18 cellular contexts compared by ENCODE assay signal in the genomic region with DNA sequence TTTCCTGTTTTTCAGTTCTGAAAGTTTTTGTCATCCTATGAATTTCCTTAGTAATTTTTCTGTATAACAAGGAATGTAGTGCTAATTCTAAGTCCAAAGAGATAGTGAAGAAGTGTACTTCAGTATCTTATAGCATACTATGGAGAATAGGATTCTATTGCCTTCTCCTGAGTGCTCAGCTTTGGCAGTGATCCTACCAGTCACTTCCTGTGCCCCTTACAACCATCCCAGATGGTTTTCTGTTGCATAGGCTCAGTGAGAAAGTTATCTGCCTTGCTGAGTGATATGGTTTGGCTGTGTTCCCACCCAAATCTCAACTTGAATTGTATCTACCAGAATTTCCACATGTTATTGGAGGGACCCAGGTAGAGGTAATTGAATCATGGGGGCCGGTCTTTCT. TPM values are rescaled to one million over a fixed set of nuclear protein-coding genes. Genes with fewer than 3 reads are reported as not detected.
"Had no signal": no experiment of that assay in that cellular context is flagged by ENCODE, and none has a peak within 500 bp of the region (broad histone marks: within the 10 kb centered on the region; RNA-seq: fewer than 3 reads in every experiment).

No MANE protein-coding gene starts in this region.

RNA-seq across cellular contexts. Expression of a gene that starts 0.6 kb away (rescaled TPM):
- total RNA-seq: colonic mucosa; glomerular endothelial cell; heart right ventricle; kidney; left colon; left lobe of liver; left ventricle myocardium inferior; liver; mesenteric fat pad; mesothelial cell of epicardium; mucosa of descending colon; myocyte; naive thymus-derived CD8-positive, alpha-beta T cell had no signal
- polyA plus RNA-seq: liver; naive thymus-derived CD8-positive, alpha-beta T cell had no signal

RNA-seq across cellular contexts. Expression of a gene that starts 17.0 kb away (rescaled TPM):
- total RNA-seq: colonic mucosa; dermis microvascular lymphatic vessel endothelial cell; endodermal cell; gastrocnemius medialis; glomerular endothelial cell; heart right ventricle; kidney; left colon; left lobe of liver; left ventricle myocardium inferior; mesenteric fat pad; mesothelial cell of epicardium; mucosa of descending colon; myocyte; naive thymus-derived CD8-positive, alpha-beta T cell had no signal
- polyA plus RNA-seq: liver; naive thymus-derived CD8-positive, alpha-beta T cell had no signal

RNA-seq across cellular contexts. Expression of a gene that starts 57.6 kb away (rescaled TPM):
- total RNA-seq: colonic mucosa; dermis microvascular lymphatic vessel endothelial cell; endodermal cell; gastrocnemius medialis; glomerular endothelial cell; heart right ventricle; kidney; left colon; left lobe of liver; left ventricle myocardium inferior; liver; mesenteric fat pad; mucosa of descending colon; myocyte; naive thymus-derived CD8-positive, alpha-beta T cell had no signal
- polyA plus RNA-seq: liver; naive thymus-derived CD8-positive, alpha-beta T cell had no signal

RNA-seq across cellular contexts. Expression of a gene that starts 58.1 kb away (rescaled TPM):
- total RNA-seq: colonic mucosa; dermis microvascular lymphatic vessel endothelial cell; endodermal cell; gastrocnemius medialis; glomerular endothelial cell; heart right ventricle; kidney; left colon; left lobe of liver; left ventricle myocardium inferior; lung; mammary epithelial cell; mesenteric fat pad; mesothelial cell of epicardium; mucosa of descending colon; myocyte; naive thymus-derived CD8-positive, alpha-beta T cell had no signal
- polyA plus RNA-seq: heart right ventricle; liver; mammary epithelial cell; naive thymus-derived CD8-positive, alpha-beta T cell had no signal
